ENCODE assay signal across 19 cellular contexts in genomic region chr21:41634211-41634694, GRCh38.
DNase-seq lines count a peak whose midpoint lies in the region; ATAC-seq and TF ChIP-seq lines count a peak whose summit lies in the region.
"Had no signal": no experiment of that assay in that cellular context is flagged by ENCODE, and none has a peak within 500 bp of the region (broad histone marks: within the 10 kb centered on the region; RNA-seq: fewer than 3 reads in every experiment).

No MANE protein-coding gene starts in this region.

- no TSS peak for BruUV-seq in Caco-2 (replicated peaks; lab: Mats Ljungman, UMichigan)

- H3K4me1 ChIP-seq in Caco-2 = peaks cover 30% of the 10 kb centered on the region
- peaks cover under 1 to 35% of the 10 kb centered on the region in 2 donors for H3K4me1 ChIP-seq in esophagus (ENCODE audit: control insufficient read depth in 2 of 2, insufficient read depth in 2 of 2, low read length in 1 of 2)
- peaks cover 7% of the 10 kb centered on the region for H3K4me1 ChIP-seq in mucosa of descending colon (ENCODE audit: low read depth)
- H3K4me1 ChIP-seq in heart right ventricle = no peaks in the 10 kb centered on the region

- POLR2A ChIA-PET in Caco-2 (lab: Charles Lee) = interaction anchor here (0.6 to 0.8 kb wide), 2 partner anchors 44 to 46 kb away, joined by 4 to 6 read pairs; no protein-coding TSS in a partner anchor

- H3K4me3 ChIP-seq in Caco-2 (ENCODE audit: low read depth, low read length) = no peak overlapping the region
- H3K4me3 ChIP-seq in esophagus (ENCODE audit: low read depth in 1 of 2, low read length in 2 of 2) = no peak overlapping the region
- H3K4me3 ChIP-seq in mucosa of descending colon = no peak overlapping the region
- no peak overlapping the region for H3K4me3 ChIP-seq in heart right ventricle
- H3K4me3 ChIP-seq: K562 had no signal

- intact Hi-C loops in Caco-2 (cut with micrococcal nuclease; ENCODE audit: unreplicated experiment) (loop anchor here (1.0 to 2.0 kb wide), 2 partner anchors 21 to 45 kb away; no protein-coding TSS in a partner anchor), mucosa of descending colon (cut with DNase I, micrococcal nuclease) (loop anchor here in 1 of 2 donors (10.0 kb wide), 1 partner anchor 141 kb away; no protein-coding TSS in a partner anchor), heart right ventricle (cut with DNase I) (no loop called here)

- TF ChIP-seq CTCF in Caco-2 (IDR thresholded peaks at IDR 0.05; ENCODE audit: insufficient read depth in 1 of 2, low read depth in 1 of 2, low read length in 1 of 2, severe bottlenecking in 1 of 2, unreplicated experiment in 1 of 2) (no peak), mucosa of descending colon (IDR thresholded peaks at IDR 0.05) (no peak), heart right ventricle (IDR thresholded peaks at IDR 0.05) (no peak)

- H3K27ac ChIP-seq in esophagus (ENCODE audit: low read depth in 2 of 2, low read length in 1 of 2) = peak overlapping the region; percentile 84 to 93
- H3K27ac ChIP-seq in heart right ventricle = no peak overlapping the region

- peak overlapping the region; percentile 2 for H3K4me3 Mint-ChIP-seq in Caco-2 (ENCODE audit: unreplicated experiment)
- H3K4me3 Mint-ChIP-seq: activated naive CD8-positive, alpha-beta T cell; neural crest cell had no signal

- H3K27me3 ChIP-seq in Caco-2 (replicated peaks; ENCODE audit: control insufficient read depth, insufficient read depth, low read length) (no peaks in the 10 kb centered on the region), esophagus (ENCODE audit: control insufficient read depth in 1 of 2, insufficient read depth in 2 of 2, low read length in 2 of 2) (no peaks in the 10 kb centered on the region), heart right ventricle (peaks cover 0 to 5% (median 0%) of the 10 kb centered on the region in 7 donors)

- peaks cover 24% of the 10 kb centered on the region for H3K4me1 Mint-ChIP-seq in Caco-2 (ENCODE audit: low read depth, unreplicated experiment)
- H3K4me1 Mint-ChIP-seq: neural crest cell had no signal

- H3K36me3 ChIP-seq in Caco-2 (ENCODE audit: control insufficient read depth, insufficient read depth, low read length) (no peaks in the 10 kb centered on the region), esophagus (ENCODE audit: control insufficient read depth in 2 of 2, insufficient read depth in 2 of 2, low read length in 1 of 2) (no peaks in the 10 kb centered on the region), mucosa of descending colon (ENCODE audit: low read depth) (no peaks in the 10 kb centered on the region), heart right ventricle (no peaks in the 10 kb centered on the region)

- H3K9me3 Mint-ChIP-seq in Caco-2 (ENCODE audit: unreplicated experiment) = peaks cover 36% of the 10 kb centered on the region

- WGBS in esophagus, 2 donors = 48 to 57% methylated on average over 6 of the region's 6 CpGs
- WGBS in heart right ventricle, 2 donors = 88 to 90% methylated on average over 6 of the region's 6 CpGs

- peak; percentile 71 for ATAC-seq in mucosa of descending colon
- no peak for ATAC-seq in GM21576 (IDR thresholded peaks at IDR 0.05; ENCODE audit: unreplicated experiment)
- no peak for ATAC-seq in heart right ventricle
- ATAC-seq: K562 had no signal

- H3K9me3 ChIP-seq in Caco-2 = peaks cover 9% of the 10 kb centered on the region; the same call in 1 of the 2 replicates
- peaks cover 3% of the 10 kb centered on the region in 2 donors for H3K9me3 ChIP-seq in esophagus (ENCODE audit: control insufficient read depth in 2 of 2, insufficient read depth in 1 of 2, low read depth in 1 of 2, low read length in 1 of 2)
- no peaks in the 10 kb centered on the region for H3K9me3 ChIP-seq in mucosa of descending colon
- peaks cover 0 to 15% (median 0%) of the 10 kb centered on the region in 11 donors for H3K9me3 ChIP-seq in heart right ventricle

- DNase-seq in Caco-2 (peak; percentile 81 to 93), NCI-H226 (peak; percentile 67), mucosa of descending colon (peak in 2 of 3 donors; percentile 39 to 46), SHP77 treated with DMSO at 0.1 percent for 48 hours (lab: John Stamatoyannopoulos, UW) (no peak), heart right ventricle (no peak)
- DNase-seq in stimulated activated naive CD4-positive, alpha-beta T cell (lab: John Stamatoyannopoulos, UW) = no peak
- DNase-seq: activated CD4-positive, CD25-positive, alpha-beta regulatory T cell treated with anti-CD3 and anti-CD28 coated beads, Interleukin-2, amount 50 U/mL, for 72 hours; activated CD8-positive, alpha-beta memory T cell treated with anti-CD3 and anti-CD28 coated beads, Interleukin-2, amount 50 U/mL, for 48 hours; caudate nucleus; left cardiac atrium; NCI-H1436; NCI-H524; stimulated activated naive CD4-positive, alpha-beta T cell treated with Interleukin-2 at 50 U/mL for 16 hours; T-helper 2 cell had no signal

- CTCF ChIA-PET in Caco-2 (lab: Charles Lee) = interaction anchor here (0.5 to 2.1 kb wide), 8 partner anchors 19 to 502 kb away, joined by 3 to 10 read pairs (median 3); no protein-coding TSS in a partner anchor

- peaks cover 6% of the 10 kb centered on the region for H3K36me3 Mint-ChIP-seq in Caco-2 (ENCODE audit: insufficient read depth, unreplicated experiment)
- H3K36me3 Mint-ChIP-seq: activated naive CD8-positive, alpha-beta T cell had no signal

- H3K27ac Mint-ChIP-seq in Caco-2 (ENCODE audit: unreplicated experiment) = peak overlapping the region; percentile 36
- H3K27ac Mint-ChIP-seq: activated naive CD8-positive, alpha-beta T cell had no signal

- no peaks in the 10 kb centered on the region for H3K27me3 Mint-ChIP-seq in Caco-2 (ENCODE audit: insufficient read depth, unreplicated experiment)

Comparison
In these comparisons a context has a peak if more than half of its experiments do, and no peak if none do; other contexts are left out.
1. DNase-seq: peak in Caco-2 (2 of 2), NCI-H226 (single experiment) and mucosa of descending colon (2 of 3); none in SHP77 treated with DMSO at 0.1 percent for 48 hours (single experiment), stimulated activated naive CD4-positive, alpha-beta T cell (0 of 6) and heart right ventricle (0 of 2).
2. H3K27ac ChIP-seq: peak in esophagus (2 of 2); none in heart right ventricle (0 of 10).